In the genomic region with DNA sequence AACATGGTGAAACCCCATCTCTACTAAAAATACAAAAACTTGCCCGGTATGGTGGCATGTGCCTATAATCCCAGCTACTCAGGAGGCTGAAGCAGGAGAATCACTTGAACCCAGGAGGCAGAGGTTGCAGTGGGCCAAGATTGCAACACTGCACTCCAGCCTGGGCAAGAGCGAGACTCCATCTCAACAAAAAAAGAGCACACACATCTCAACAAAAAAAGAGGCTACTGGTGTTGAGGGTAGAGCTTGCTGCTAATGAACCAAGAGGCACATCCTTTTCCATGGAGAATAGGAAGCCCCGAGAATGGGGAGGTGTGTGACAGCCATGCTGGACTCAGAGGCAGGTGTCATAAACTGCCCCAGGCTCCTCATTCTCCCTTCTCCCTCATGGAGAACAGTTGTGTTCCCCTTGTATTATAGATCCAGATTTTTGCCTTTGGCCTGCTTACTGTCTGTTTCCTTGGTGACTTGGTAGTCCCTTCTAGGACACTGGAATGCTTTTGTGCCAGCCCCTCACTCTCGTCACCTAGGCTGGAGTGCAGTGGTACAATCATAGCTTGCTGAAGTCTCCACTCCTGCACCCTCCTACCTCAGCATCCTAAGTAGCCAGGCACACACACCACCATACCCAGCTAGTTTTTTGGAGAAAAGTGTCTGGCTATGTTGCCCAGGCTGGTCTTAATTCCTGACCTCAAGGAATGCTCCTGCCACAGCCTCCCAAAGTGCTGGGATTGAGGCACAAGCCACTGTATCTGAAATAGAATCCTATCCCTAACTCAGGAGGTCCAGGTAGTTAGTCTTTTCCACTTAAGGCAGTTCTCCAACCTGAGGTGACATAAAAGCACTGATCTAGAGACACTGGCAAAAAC, we compare ENCODE assay signal across 11 cellular contexts. TPM values are rescaled to one million over a fixed set of nuclear protein-coding genes. Genes with fewer than 3 reads are reported as not detected.
DNase-seq lines count a peak whose midpoint lies in the region; ATAC-seq, FAIRE-seq and TF ChIP-seq lines count a peak whose summit lies in the region.
"Had no signal": no experiment of that assay in that cellular context is flagged by ENCODE, and none has a peak within 500 bp of the region (broad histone marks: within the 10 kb centered on the region; RNA-seq: fewer than 3 reads in every experiment).

No MANE protein-coding gene starts in this region.

- TF ChIP-seq CTCF in AG04450 (IDR thresholded peaks at IDR 0.05; ENCODE audit: low read depth, low read length), result no peak

- no peak for ATAC-seq in GM19455 (IDR thresholded peaks at IDR 0.05; ENCODE audit: unreplicated experiment)
- ATAC-seq in GM18502 (IDR thresholded peaks at IDR 0.05; ENCODE audit: poor library complexity, unreplicated experiment), result no peak

- no peak overlapping the region for H3K4me3 ChIP-seq in AG04450 (ENCODE audit: low read depth, low read length)
- no peak overlapping the region for H3K4me3 ChIP-seq in effector memory CD4-positive, alpha-beta T cell (ENCODE audit: insufficient read depth, low read depth, low read length, poor library complexity, severe bottlenecking)

- no peaks in the 10 kb centered on the region for H3K27me3 ChIP-seq in AG04450 (ENCODE audit: control insufficient read depth, insufficient read depth, low read length)
- H3K27me3 ChIP-seq in effector memory CD4-positive, alpha-beta T cell (replicated peaks; ENCODE audit: control insufficient read depth, insufficient read depth, low read length, poor library complexity, severe bottlenecking), result no peaks in the 10 kb centered on the region

- H3K27ac ChIP-seq in AG04450 (ENCODE audit: low read depth, low read length), result peak overlapping the region; percentile 0
- peak overlapping the region; percentile 96 for H3K27ac ChIP-seq in epithelial cell of prostate
- no peak overlapping the region for H3K27ac ChIP-seq in effector memory CD4-positive, alpha-beta T cell (ENCODE audit: insufficient read depth, low read length, poor library complexity, severe bottlenecking)

- TF ChIP-seq POLR2A in GM12891 (IDR thresholded peaks at IDR 0.05; ENCODE audit: low read depth, low read length), result peak; percentile 58; the same call in 1 of the 2 replicates

- peaks cover 58% of the 10 kb centered on the region for H3K36me3 ChIP-seq in effector memory CD4-positive, alpha-beta T cell (ENCODE audit: control insufficient read depth, insufficient read depth, low read length)

- no peak for FAIRE-seq in GM12891 (lab: Jason Lieb, UNC)

- POLR2A ChIA-PET in AG04450 (lab: Yijun Ruan, JAX), result interaction anchor here (0.6 kb wide), 1 partner anchor 168 kb away, joined by 3 read pairs; no protein-coding TSS in a partner anchor

- CTCF ChIA-PET in AG04450 (lab: Charles Lee), result no interaction called here

- peaks cover 45% of the 10 kb centered on the region for H3K9me3 ChIP-seq in AG04450 (ENCODE audit: control insufficient read depth, insufficient read depth, low read length)
- no peaks in the 10 kb centered on the region for H3K9me3 ChIP-seq in effector memory CD4-positive, alpha-beta T cell (ENCODE audit: control insufficient read depth, low read length)

- peaks cover 19% of the 10 kb centered on the region for H3K4me1 ChIP-seq in effector memory CD4-positive, alpha-beta T cell (ENCODE audit: control insufficient read depth, insufficient read depth, low read length, poor library complexity, severe bottlenecking)

- DNase-seq in AG04450 (ENCODE audit: low read depth, low spot score) (no peak), GM12891 (ENCODE audit: insufficient read length, low spot score) (no peak), RPMI8226 (peak; percentile 17), epithelial cell of prostate (ENCODE audit: low read depth, low spot score) (no peak), H4 (ENCODE audit: low spot score) (no peak)
- DNase-seq in effector memory CD4-positive, alpha-beta T cell, result no peak
- DNase-seq: activated naive CD8-positive, alpha-beta T cell treated with anti-CD3 and anti-CD28 coated beads, Interleukin-2, amount 10 ng/mL, durations not matched to agents 7 days and 5 days; H7; OCI-M1 had no signal

TF ChIP-seq in GM12891, 5 proteins besides CTCF, POLR2A, EP300 and RAD21:
- TF ChIP-seq TAF1 (IDR thresholded peaks at IDR 0.05; ENCODE audit: low read depth, low read length), result no peak
- TF ChIP-seq POU2F2 (IDR thresholded peaks at IDR 0.05; ENCODE audit: low read depth, low read length), result no peak
- TF ChIP-seq POLR2AphosphoS5 (IDR thresholded peaks at IDR 0.05; ENCODE audit: low read depth, low read length), result peak; percentile 79
- no peak for TF ChIP-seq PAX5 (IDR thresholded peaks at IDR 0.05; ENCODE audit: insufficient read depth, low read length, severe bottlenecking)
- no peak for TF ChIP-seq SPI1 (IDR thresholded peaks at IDR 0.05; ENCODE audit: low read depth, low read length)
TF ChIP-seq in GM12891: peak in this region for 1.

RNA-seq across cellular contexts. Expression of a gene that starts 5.1 kb away (rescaled TPM):
- 2,379 and 2,541 TPM in 2 replicates for polyA plus RNA-seq in AG04450 (2011; rRNA removed)
- polyA minus RNA-seq in AG04450 (2011; rRNA and poly(A)+ RNA removed), result 720 and 1,006 TPM in 2 replicates
- 4,932 TPM for polyA plus RNA-seq in GM12891 (2012; ENCODE audit: low read depth, missing spikeins)
- total RNA-seq in H4 (2014; rRNA removed; shearing (Covaris generic)), result 2,219 and 2,463 TPM in 2 replicates

RNA-seq across cellular contexts. Expression of a gene that starts 5.2 kb away (rescaled TPM):
- 3.4 and 4.8 TPM in 2 replicates for polyA plus RNA-seq in AG04450 (2011; rRNA removed)
- polyA minus RNA-seq in AG04450 (2011; rRNA and poly(A)+ RNA removed), result 4.9 and 5.7 TPM in 2 replicates
- polyA plus RNA-seq in GM12891 (2012; ENCODE audit: low read depth, missing spikeins), result 13.1 TPM
- 2.6 and 5.7 TPM in 2 replicates for total RNA-seq in H4 (2014; rRNA removed; shearing (Covaris generic))

RNA-seq across cellular contexts. Expression of a gene that starts 21.9 kb away (rescaled TPM):
- 5.2 and 5.6 TPM in 2 replicates for polyA plus RNA-seq in AG04450 (2011; rRNA removed)
- polyA minus RNA-seq in AG04450 (2011; rRNA and poly(A)+ RNA removed), result 19.7 and 21.1 TPM in 2 replicates
- polyA plus RNA-seq in GM12891 (2012; ENCODE audit: low read depth, missing spikeins), result 4.2 TPM
- total RNA-seq in H4 (2014; rRNA removed; shearing (Covaris generic)), result 6.1 and 7.0 TPM in 2 replicates

RNA-seq across cellular contexts. Expression of a gene that starts 49.1 kb away (rescaled TPM):
- 5.4 and 6.3 TPM in 2 replicates for polyA plus RNA-seq in AG04450 (2011; rRNA removed)
- 4.6 and 5.7 TPM in 2 replicates for polyA minus RNA-seq in AG04450 (2011; rRNA and poly(A)+ RNA removed)
- polyA plus RNA-seq in GM12891 (2012; ENCODE audit: low read depth, missing spikeins), result 2.9 TPM
- 8.4 and 8.7 TPM in 2 replicates for total RNA-seq in H4 (2014; rRNA removed; shearing (Covaris generic))
